37 cellular contexts compared by ENCODE assay signal in genomic region chr6:123625697-123626096, GRCh38. TPM values are rescaled to one million over a fixed set of nuclear protein-coding genes. Genes with fewer than 3 reads are reported as not detected.
"Had no signal": no experiment of that assay in that cellular context is flagged by ENCODE, and none has a peak within 500 bp of the region (broad histone marks: within the 10 kb centered on the region; RNA-seq: fewer than 3 reads in every experiment).

No MANE protein-coding gene starts in this region.

- H3K27ac ChIP-seq: adrenal gland, ascending aorta, body of pancreas, brain microvascular endothelial cell, breast epithelium, cardiac muscle cell had no signal

- DNase-seq: activated effector memory CD4-positive, alpha-beta T cell treated with anti-CD3 and anti-CD28 coated beads, Interleukin-2, amount 50 U/mL, for 16 hours; activated effector memory CD4-positive, alpha-beta T cell treated with Interleukin-2 at 50 U/mL for 16 hours; activated gamma-delta T cell; activated gamma-delta T cell treated with Interleukin-2 at 50 U/mL for 16 hours; activated naive CD4-positive, alpha-beta T cell; activated naive CD4-positive, alpha-beta T cell treated with anti-CD3 and anti-CD28 coated beads for 36 hours; activated naive CD4-positive, alpha-beta T cell treated with anti-CD3 and anti-CD28 coated beads, Interleukin-2, amount 10 ng/mL, durations not matched to agents 7 days and 5 days; activated naive CD4-positive, alpha-beta T cell treated with anti-CD3 and anti-CD28 coated beads, Interleukin-2, amount 50 U/mL, for 16 hours; activated naive CD4-positive, alpha-beta T cell treated with Interleukin-2 at 50 U/mL for 16 hours; activated naive CD8-positive, alpha-beta T cell treated with anti-CD3 and anti-CD28 coated beads for 36 hours; activated naive CD8-positive, alpha-beta T cell treated with anti-CD3 and anti-CD28 coated beads, Interleukin-2, amount 10 ng/mL, durations not matched to agents 7 days and 5 days; activated naive CD8-positive, alpha-beta T cell treated with anti-CD3 and anti-CD28 coated beads, Interleukin-2, amount 50 U/mL, for 24 hours; activated T-cell treated with anti-CD3 and anti-CD28 coated beads for 4 hours; activated T-cell treated with anti-CD3 and anti-CD28 coated beads, Interleukin-2, amount 50 U/mL, for 1 hour; activated T-cell treated with anti-CD3 and anti-CD28 coated beads, Interleukin-2, amount 50 U/mL, for 24 hours; activated T-cell treated with anti-CD3 and anti-CD28 coated beads, Interleukin-2, amount 50 U/mL, for 4 hours; activated T-cell treated with anti-CD3 and anti-CD28 coated beads, Interleukin-2, amount 50 U/mL, for 48 hours; activated T-cell treated with anti-CD3 and anti-CD28 coated beads, Interleukin-2, amount 50 U/mL, for 72 hours; adrenal gland; amniotic stem cell; amygdala; anterior cingulate cortex; aorta; body of pancreas; brain microvascular endothelial cell; caudate nucleus; central memory CD4-positive, alpha-beta T cell; cerebellar nuclear complex had no signal

- H3K9me3 ChIP-seq: adrenal gland, ascending aorta, body of pancreas, breast epithelium had no signal

- H3K36me3 ChIP-seq: adrenal gland, ascending aorta, brain microvascular endothelial cell, breast epithelium, cardiac muscle cell had no signal

- H3K4me1 ChIP-seq: adrenal gland, ascending aorta, body of pancreas, breast epithelium had no signal

- H3K4me3 ChIP-seq: adrenal gland, ascending aorta, body of pancreas, breast epithelium, cardiac muscle cell had no signal

- H3K27me3 ChIP-seq: adrenal gland, ascending aorta, body of pancreas, brain microvascular endothelial cell, breast epithelium, cardiac muscle cell had no signal

- ATAC-seq: activated naive CD4-positive, alpha-beta T cell treated with anti-CD3 and anti-CD28 coated beads, Interleukin-2, amount 50 U/mL, for 72 hours; activated naive CD8-positive, alpha-beta T cell treated with anti-CD3 and anti-CD28 coated beads, Interleukin-2, amount 50 U/mL, for 24 hours; activated T-cell treated with anti-CD3 and anti-CD28 coated beads, Interleukin-2, amount 50 U/mL, for 4 hours; activated T-cell treated with anti-CD3 and anti-CD28 coated beads, Interleukin-2, amount 50 U/mL, for 72 hours; activated T-helper 17 cell treated with anti-CD3 and anti-CD28 coated beads, Interleukin-2, amount 50 U/mL, for 72 hours; body of pancreas had no signal

RNA-seq across cellular contexts. Expression of gene TRDN, which starts 11.1 kb away (rescaled TPM):
- total RNA-seq: activated naive CD4-positive, alpha-beta T cell treated with anti-CD3 and anti-CD28 coated beads for 36 hours; activated naive CD4-positive, alpha-beta T cell treated with anti-CD3 and anti-CD28 coated beads, Interleukin-2, amount 50 U/mL, for 72 hours; activated naive CD8-positive, alpha-beta T cell treated with anti-CD3 and anti-CD28 coated beads for 36 hours; activated naive CD8-positive, alpha-beta T cell treated with anti-CD3 and anti-CD28 coated beads, Interleukin-2, amount 10 ng/mL, durations not matched to agents 7 days and 5 days; activated T-cell treated with anti-CD3 and anti-CD28 coated beads, Interleukin-2, amount 50 U/mL, for 4 hours; activated T-cell treated with anti-CD3 and anti-CD28 coated beads, Interleukin-2, amount 50 U/mL, for 72 hours; activated T-helper 1 cell treated with anti-CD3 and anti-CD28 coated beads, Interleukin-12 subunit alpha, Interleukin-12 subunit beta, Interleukin-2, Interleukin-4 antibody, amounts not matched to agents 30 ng/mL and 10 ng/mL and 1 ng/mL, durations not matched to agents 14 hours and 24 hours and 36 hours; activated T-helper 17 cell treated with anti-CD3 and anti-CD28 coated beads, Interleukin-2, amount 50 U/mL, for 72 hours; activated T-helper 2 cell treated with anti-CD3 and anti-CD28 coated beads, Interferon-gamma antibody, Interleukin-2, Interleukin-4, amounts not matched to agents 10 μg/mL and 5 μg/mL and 100 μg/mL, durations not matched to agents 14 hours and 24 hours and 36 hours; ascending aorta; astrocyte; body of pancreas; bronchial epithelial cell had no signal
